In the genomic region with DNA sequence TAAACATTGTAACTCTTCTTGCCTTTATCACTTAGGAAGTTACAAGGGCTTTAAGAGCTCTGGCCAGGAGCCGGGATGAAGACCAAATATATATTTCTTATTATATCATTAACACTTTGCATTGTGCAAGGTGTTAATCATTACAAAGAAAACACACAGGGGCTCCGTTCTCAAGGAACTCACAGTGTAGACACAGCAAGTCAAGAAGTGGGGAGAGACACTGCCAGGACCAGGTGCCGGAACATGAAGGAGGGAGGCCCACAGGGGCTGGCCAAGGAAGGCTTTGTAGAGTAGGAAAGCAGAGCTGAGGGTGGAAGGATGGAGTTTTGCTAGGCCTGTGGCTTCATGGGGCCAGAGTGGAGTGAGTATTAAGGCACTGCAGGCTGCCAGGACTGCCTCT, we compare ENCODE assay signal across 25 cellular contexts. TPM values are rescaled to one million over a fixed set of nuclear protein-coding genes. Genes with fewer than 3 reads are reported as not detected.
DNase-seq lines count a peak whose midpoint lies in the region; ATAC-seq and TF ChIP-seq lines count a peak whose summit lies in the region.
"Had no signal": no experiment of that assay in that cellular context is flagged by ENCODE, and none has a peak within 500 bp of the region (broad histone marks: within the 10 kb centered on the region; RNA-seq: fewer than 3 reads in every experiment).

No MANE protein-coding gene starts in this region.

- H3K4me3 Mint-ChIP-seq in Calu3 (ENCODE audit: low read depth, unreplicated experiment) (peak overlapping the region; percentile 42), T-helper 17 cell (no peak overlapping the region), CD14-positive monocyte (no peak overlapping the region)
- H3K4me3 Mint-ChIP-seq: activated CD8-positive, alpha-beta memory T cell treated with anti-CD3 and anti-CD28 coated beads, Interleukin-2, amount 10 ng/mL, durations not matched to agents 7 days and 5 days; brain; nephron progenitor cell had no signal

- H3K36me3 ChIP-seq in left lung: peaks cover 0 to 24% of the 10 kb centered on the region in 2 donors
- H3K36me3 ChIP-seq: gastroesophageal sphincter, sigmoid colon had no signal

- no TSS peak for BruUV-seq in Calu3 (replicated peaks; lab: Mats Ljungman, UMichigan)

- peak; percentile 69 for DNase-seq in Calu3
- no peak for DNase-seq in T-helper 17 cell
- DNase-seq in left lung: peak; percentile 67 to 69
- DNase-seq in renal cortical epithelial cell (ENCODE audit: low read depth): peak; percentile 52
- DNase-seq in activated CD8-positive, alpha-beta memory T cell treated with anti-CD3 and anti-CD28 coated beads for 24 hours: no peak
- DNase-seq in G401 (ENCODE audit: low spot score): no peak
- no peak for DNase-seq in CD14-positive monocyte (ENCODE audit: low spot score)
- DNase-seq: activated CD4-positive, alpha-beta T cell treated with anti-CD3 and anti-CD28 coated beads for 1 hour; activated effector memory CD4-positive, alpha-beta T cell treated with Interleukin-2 at 50 U/mL for 16 hours; DMS79; KBM-7; kidney; mesendoderm; NCI-H1694; NCI-H82; nephron progenitor cell; posterior cingulate gyrus; Right ventricle myocardium superior; sigmoid colon; stimulated activated CD8-positive, alpha-beta memory T cell treated with anti-CD3 and anti-CD28 coated beads, Interleukin-4, amount 100 ng/mL, for 48 hours; substantia nigra had no signal

- H3K9me3 ChIP-seq in T-helper 17 cell (ENCODE audit: control insufficient read depth, low read length, poor library complexity, severe bottlenecking) (no peaks in the 10 kb centered on the region), left lung (no peaks in the 10 kb centered on the region)
- H3K9me3 ChIP-seq: gastroesophageal sphincter, sigmoid colon had no signal

- no peaks in the 10 kb centered on the region for H3K9me3 Mint-ChIP-seq in Calu3 (ENCODE audit: low read depth, unreplicated experiment)
- H3K9me3 Mint-ChIP-seq in CD14-positive monocyte: peaks cover 0 to 8% (median 2%) of the 10 kb centered on the region in 7 donors
- H3K9me3 Mint-ChIP-seq: nephron progenitor cell had no signal

- peaks cover 31% of the 10 kb centered on the region for H3K36me3 Mint-ChIP-seq in Calu3 (ENCODE audit: insufficient read depth, unreplicated experiment)
- peaks cover 5% of the 10 kb centered on the region for H3K36me3 Mint-ChIP-seq in T-helper 17 cell (ENCODE audit: low read depth)
- peaks cover 3 to 11% of the 10 kb centered on the region in 2 donors for H3K36me3 Mint-ChIP-seq in CD14-positive monocyte
- H3K36me3 Mint-ChIP-seq: brain had no signal

- H3K4me3 ChIP-seq in left lung: no peak overlapping the region
- H3K4me3 ChIP-seq: gastroesophageal sphincter, sigmoid colon had no signal

- H3K27me3 Mint-ChIP-seq in Calu3 (ENCODE audit: unreplicated experiment) (no peaks in the 10 kb centered on the region), T-helper 17 cell (no peaks in the 10 kb centered on the region), CD14-positive monocyte (ENCODE audit: low read depth in 3 of 3) (peaks cover 24 to 32% (median 29%) of the 10 kb centered on the region in 3 donors)
- H3K27me3 Mint-ChIP-seq: activated CD8-positive, alpha-beta memory T cell treated with anti-CD3 and anti-CD28 coated beads, Interleukin-2, amount 10 ng/mL, durations not matched to agents 7 days and 5 days had no signal

- H3K27ac Mint-ChIP-seq in Calu3 (ENCODE audit: unreplicated experiment) (peak overlapping the region; percentile 78), T-helper 17 cell (peak overlapping the region; percentile 72), CD14-positive monocyte (no peak overlapping the region)
- H3K27ac Mint-ChIP-seq: activated CD8-positive, alpha-beta memory T cell treated with anti-CD3 and anti-CD28 coated beads, Interleukin-2, amount 10 ng/mL, durations not matched to agents 7 days and 5 days; nephron progenitor cell had no signal

- H3K4me1 ChIP-seq in left lung: peaks cover 14 to 33% of the 10 kb centered on the region in 2 donors

- in situ Hi-C loops in G401 (cut with HindIII; ENCODE audit: low sequenced_read_pairs): no loop called here

- peaks cover 60% of the 10 kb centered on the region for H3K4me1 Mint-ChIP-seq in Calu3 (ENCODE audit: low read depth, unreplicated experiment)
- H3K4me1 Mint-ChIP-seq in T-helper 17 cell: peaks cover 45% of the 10 kb centered on the region
- H3K4me1 Mint-ChIP-seq in CD14-positive monocyte: peaks cover 9% of the 10 kb centered on the region

- CTCF ChIA-PET in Calu3 (lab: Charles Lee): interaction anchor here (0.6 to 1.4 kb wide), 5 partner anchors 13 to 184 kb away, joined by 3 to 4 read pairs (median 3); a partner anchor contains a TSS

- intact Hi-C loops in Calu3 (cut with micrococcal nuclease; ENCODE audit: unreplicated experiment) (no loop called here), left lung (cut with DNase I) (no loop called here), CD14-positive monocyte (cut with micrococcal nuclease) (no loop called here)

- no peak for ATAC-seq in T-helper 17 cell
- ATAC-seq in left lung: peak; percentile 67
- ATAC-seq: activated CD8-positive, alpha-beta memory T cell treated with anti-CD3 and anti-CD28 coated beads, Interleukin-2, amount 10 ng/mL, durations not matched to agents 7 days and 5 days; gastroesophageal sphincter; HCT116 had no signal

- peaks cover 0 to 18% of the 10 kb centered on the region in 2 donors for H3K27me3 ChIP-seq in left lung

- no peak for TF ChIP-seq CTCF in Calu3 (IDR thresholded peaks at IDR 0.05; ENCODE audit: unreplicated experiment)
- no peak for TF ChIP-seq CTCF in left lung (IDR thresholded peaks at IDR 0.05)
- no peak for TF ChIP-seq CTCF in CD14-positive monocyte (IDR thresholded peaks at IDR 0.05)

- peak overlapping the region; percentile 33 to 44 for H3K27ac ChIP-seq in left lung
- H3K27ac ChIP-seq: gastroesophageal sphincter, sigmoid colon had no signal

RNA-seq across cellular contexts. Expression of a gene that starts 17.5 kb away (rescaled TPM):
- total RNA-seq in Calu3 (2022) (136 and 143 TPM in 2 replicates), T-helper 17 cell (10 to 100 TPM; 48.1 to 48.3 TPM), left lung (100 to 1,000 TPM; 107 to 147 TPM), renal cortical epithelial cell (76.9 and 173 TPM in 2 replicates)
- 66.0 and 67.9 TPM in 2 replicates for total RNA-seq in G401 (2014; rRNA removed; shearing (Covaris generic))
- not detected for polyA plus RNA-seq in CD14-positive monocyte

RNA-seq across cellular contexts. Expression of a gene that starts 58.5 kb away (rescaled TPM):
- total RNA-seq in Calu3 (2022) (31.6 and 44.1 TPM in 2 replicates), T-helper 17 cell (10 to 100 TPM; 27.7 to 34.6 TPM), left lung (10 to 100 TPM; 26.5 to 27.0 TPM), renal cortical epithelial cell (33.0 and 59.2 TPM in 2 replicates)
- total RNA-seq in G401 (2014; rRNA removed; shearing (Covaris generic)): 200 and 209 TPM in 2 replicates
- polyA plus RNA-seq in CD14-positive monocyte: 10 to 100 TPM; 27.8 to 34.0 TPM

Comparison
In these comparisons a context has a peak if more than half of its experiments do, and no peak if none do; other contexts are left out.
1. DNase-seq: peak in Calu3 (single experiment), left lung (2 of 2) and renal cortical epithelial cell (single experiment); none in T-helper 17 cell (0 of 3), activated CD8-positive, alpha-beta memory T cell treated with anti-CD3 and anti-CD28 coated beads for 24 hours (single experiment), G401 (single experiment) and CD14-positive monocyte (single experiment).
2. H3K27ac Mint-ChIP-seq: peak in Calu3 (single experiment) and T-helper 17 cell (single experiment); none in CD14-positive monocyte (0 of 7).